16 cellular contexts compared by ENCODE assay signal in genomic region chr10:100811752-100812750, GRCh38.
DNase-seq lines count a peak whose midpoint lies in the region; ATAC-seq and TF ChIP-seq lines count a peak whose summit lies in the region.
"Had no signal": no experiment of that assay in that cellular context is flagged by ENCODE, and none has a peak within 500 bp of the region (broad histone marks: within the 10 kb centered on the region; RNA-seq: fewer than 3 reads in every experiment).

No MANE protein-coding gene starts in this region.

- peaks cover 68% of the 10 kb centered on the region for H3K27me3 ChIP-seq in upper lobe of right lung

- H3K36me3 ChIP-seq in upper lobe of right lung: no peaks in the 10 kb centered on the region

- peaks cover 11% of the 10 kb centered on the region for H3K27me3 Mint-ChIP-seq in glutamatergic neuron (ENCODE audit: unreplicated experiment)

- no peaks in the 10 kb centered on the region for H3K4me1 ChIP-seq in upper lobe of right lung

- no peaks in the 10 kb centered on the region for H3K9me3 ChIP-seq in upper lobe of right lung

- H3K4me3 Mint-ChIP-seq in glutamatergic neuron (ENCODE audit: unreplicated experiment): no peak overlapping the region
- H3K4me3 Mint-ChIP-seq: B cell; CD4-positive, alpha-beta memory T cell had no signal

- DNase-seq in ELF-1 (ENCODE audit: low read depth, low spot score) (peak; percentile 66), glutamatergic neuron (peak; percentile 2), omental fat pad (ENCODE audit: low spot score) (peak; percentile 6), upper lobe of right lung (peak; percentile 46), HCEC 1CT (no peak), SW 1271 (lab: John Stamatoyannopoulos, UW) (no peak), NCI-H2029 treated with DMSO at 0.1 percent for 48 hours (lab: John Stamatoyannopoulos, UW) (no peak)
- DNase-seq: ACHN; CD4-positive, alpha-beta memory T cell; DMS79 treated with DMSO at 0.1 percent for 48 hours; EL; GDM1; GM23248; IMR-90; KG1 had no signal

- ATAC-seq in omental fat pad (ENCODE audit: low FRiP score): no peak
- ATAC-seq in upper lobe of right lung: no peak

- H3K27ac Mint-ChIP-seq in glutamatergic neuron (ENCODE audit: unreplicated experiment): no peak overlapping the region
- H3K27ac Mint-ChIP-seq: B cell; CD4-positive, alpha-beta memory T cell had no signal

- no peaks in the 10 kb centered on the region for H3K36me3 Mint-ChIP-seq in glutamatergic neuron (ENCODE audit: unreplicated experiment)
- H3K36me3 Mint-ChIP-seq: CD4-positive, alpha-beta memory T cell had no signal

- no peak for TF ChIP-seq CTCF in glutamatergic neuron (IDR thresholded peaks at IDR 0.05; ENCODE audit: partially characterized antibody, unreplicated experiment)
- TF ChIP-seq CTCF in omental fat pad (IDR thresholded peaks at IDR 0.05): no peak
- TF ChIP-seq CTCF in upper lobe of right lung (IDR thresholded peaks at IDR 0.05): no peak

- H3K9me3 Mint-ChIP-seq in glutamatergic neuron (ENCODE audit: unreplicated experiment): peaks cover 2% of the 10 kb centered on the region
- H3K9me3 Mint-ChIP-seq: CD4-positive, alpha-beta memory T cell had no signal

- intact Hi-C loops in upper lobe of right lung (cut with DNase I): no loop called here

- peaks cover 6% of the 10 kb centered on the region for H3K4me1 Mint-ChIP-seq in glutamatergic neuron (ENCODE audit: low read depth, unreplicated experiment)
- H3K4me1 Mint-ChIP-seq: CD4-positive, alpha-beta memory T cell had no signal

- H3K4me3 ChIP-seq in upper lobe of right lung: no peak overlapping the region
- H3K4me3 ChIP-seq: GM23248 had no signal

- H3K27ac ChIP-seq in upper lobe of right lung: no peak overlapping the region
- H3K27ac ChIP-seq: GM23248 had no signal

Comparison
In these comparisons a context has a peak if more than half of its experiments do, and no peak if none do; other contexts are left out.
1. DNase-seq: peak in ELF-1 (single experiment), glutamatergic neuron (single experiment), omental fat pad (single experiment) and upper lobe of right lung (single experiment); none in HCEC 1CT (single experiment), SW 1271 (0 of 2) and NCI-H2029 treated with DMSO at 0.1 percent for 48 hours (single experiment).